Comparison of ENCODE assay signal across 1 cellular context in the genomic region with DNA sequence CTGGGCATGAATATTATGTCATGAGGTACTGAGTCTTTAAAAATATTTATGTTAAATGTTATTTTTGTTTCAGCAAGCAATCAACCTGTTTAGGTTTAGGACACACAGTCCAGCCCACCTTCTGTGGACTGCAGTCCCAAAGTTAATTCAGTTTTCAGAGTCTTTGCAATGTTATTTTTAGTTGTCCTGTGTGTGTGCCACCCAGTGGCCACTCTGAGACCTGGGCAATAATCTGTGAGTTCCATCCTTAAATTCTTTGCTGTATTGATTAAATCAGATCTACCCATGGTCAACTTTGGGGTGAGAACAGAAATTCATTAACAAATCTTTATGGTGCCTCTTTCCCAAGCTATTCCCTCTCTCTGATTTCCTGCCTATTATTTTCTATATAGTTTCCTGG.
TF ChIP-seq lines count a peak whose summit lies in the region.

No MANE protein-coding gene starts in this region.

TF ChIP-seq in IMR-90, 13 proteins besides CTCF, POLR2A, EP300 and RAD21:
- no peak for TF ChIP-seq CEBPB (IDR thresholded peaks at IDR 0.05; ENCODE audit: low read depth, low read length)
- no peak for TF ChIP-seq FOS (IDR thresholded peaks at IDR 0.05; ENCODE audit: low read depth, low read length)
- TF ChIP-seq SMC3 (IDR thresholded peaks at IDR 0.05; ENCODE audit: low read depth, low read length): no peak; the same call in 1 of the 2 replicates
- TF ChIP-seq, protein P1, sequence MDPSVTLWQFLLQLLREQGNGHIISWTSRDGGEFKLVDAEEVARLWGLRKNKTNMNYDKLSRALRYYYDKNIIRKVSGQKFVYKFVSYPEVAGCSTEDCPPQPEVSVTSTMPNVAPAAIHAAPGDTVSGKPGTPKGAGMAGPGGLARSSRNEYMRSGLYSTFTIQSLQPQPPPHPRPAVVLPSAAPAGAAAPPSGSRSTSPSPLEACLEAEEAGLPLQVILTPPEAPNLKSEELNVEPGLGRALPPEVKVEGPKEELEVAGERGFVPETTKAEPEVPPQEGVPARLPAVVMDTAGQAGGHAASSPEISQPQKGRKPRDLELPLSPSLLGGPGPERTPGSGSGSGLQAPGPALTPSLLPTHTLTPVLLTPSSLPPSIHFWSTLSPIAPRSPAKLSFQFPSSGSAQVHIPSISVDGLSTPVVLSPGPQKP (IDR thresholded peaks at IDR 0.05; ENCODE audit: borderline replicate concordance, low read depth, low read length): no peak
- TF ChIP-seq BHLHE40 (IDR thresholded peaks at IDR 0.05; ENCODE audit: low read depth, low read length): no peak
- TF ChIP-seq MAFK (IDR thresholded peaks at IDR 0.05; ENCODE audit: low read depth, low read length): no peak
- TF ChIP-seq, protein P2, sequence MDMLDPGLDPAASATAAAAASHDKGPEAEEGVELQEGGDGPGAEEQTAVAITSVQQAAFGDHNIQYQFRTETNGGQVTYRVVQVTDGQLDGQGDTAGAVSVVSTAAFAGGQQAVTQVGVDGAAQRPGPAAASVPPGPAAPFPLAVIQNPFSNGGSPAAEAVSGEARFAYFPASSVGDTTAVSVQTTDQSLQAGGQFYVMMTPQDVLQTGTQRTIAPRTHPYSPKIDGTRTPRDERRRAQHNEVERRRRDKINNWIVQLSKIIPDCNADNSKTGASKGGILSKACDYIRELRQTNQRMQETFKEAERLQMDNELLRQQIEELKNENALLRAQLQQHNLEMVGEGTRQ (IDR thresholded peaks at IDR 0.05; ENCODE audit: low read depth, low read length): no peak
- no peak for TF ChIP-seq MXI1 (IDR thresholded peaks at IDR 0.05; ENCODE audit: borderline replicate concordance, low read depth, low read length)
- no peak for TF ChIP-seq MAZ (IDR thresholded peaks at IDR 0.05; ENCODE audit: borderline replicate concordance, low read depth, low read length)
- no peak for TF ChIP-seq NFE2L2 (IDR thresholded peaks at IDR 0.05; ENCODE audit: low read depth, low read length)
- no peak for TF ChIP-seq RCOR1 (IDR thresholded peaks at IDR 0.05; ENCODE audit: insufficient replicate concordance, low read length)
- TF ChIP-seq RFX5 (IDR thresholded peaks at IDR 0.05; ENCODE audit: low read depth, low read length): no peak
TF ChIP-seq in IMR-90: peak in this region for 0.
